In the genomic region with DNA sequence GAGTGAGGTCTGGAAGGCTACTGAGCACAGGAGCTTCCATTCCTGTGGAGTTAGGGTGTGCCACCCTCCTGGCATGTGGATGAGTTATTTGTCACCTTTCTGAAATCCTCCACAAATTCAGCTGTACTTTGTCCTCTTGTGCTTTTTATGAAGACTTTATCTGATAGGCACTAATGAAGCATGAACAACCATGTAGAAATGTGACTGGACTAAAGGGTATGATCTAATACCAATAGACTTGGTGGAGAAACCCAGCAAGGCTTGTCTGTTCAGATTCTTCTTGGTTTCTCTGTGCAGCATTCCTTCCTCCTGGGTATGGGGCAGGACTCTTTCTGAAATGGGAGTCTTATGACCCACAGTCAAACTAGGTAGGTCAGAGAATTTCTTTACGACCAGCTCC, we compare ENCODE assay signal across 2 cellular contexts.
TF ChIP-seq lines count a peak whose summit lies in the region.

No MANE protein-coding gene starts in this region.

TF ChIP-seq in HepG2, 621 proteins besides CTCF, POLR2A, EP300 and RAD21 (continued from another document):
- TF ChIP-seq ZNF543 (CRISPR knock-in tag; IDR thresholded peaks at IDR 0.05) (no peak), HNF4G (IDR thresholded peaks at IDR 0.05; ENCODE audit: borderline replicate concordance, low read depth, low read length) (no peak), HNF4G (CRISPR knock-in tag; IDR thresholded peaks at IDR 0.05; ENCODE audit: borderline replicate concordance, low read depth) (no peak), IKZF4 (CRISPR knock-in tag; IDR thresholded peaks at IDR 0.05; ENCODE audit: borderline replicate concordance, low read depth, not compliant biosample characterization) (no peak), MAFG (CRISPR knock-in tag; IDR thresholded peaks at IDR 0.05) (no peak), FOXJ3 (CRISPR knock-in tag; IDR thresholded peaks at IDR 0.05; ENCODE audit: borderline replicate concordance) (no peak), ETV6 (CRISPR knock-in tag; conservative IDR thresholded peaks at IDR 0.05) (no peak), ZNF317 (CRISPR knock-in tag; IDR thresholded peaks at IDR 0.05) (no peak), ZNF570 (CRISPR knock-in tag; IDR thresholded peaks at IDR 0.05; ENCODE audit: borderline replicate concordance) (no peak), ZSCAN21 (CRISPR knock-in tag; IDR thresholded peaks at IDR 0.05; ENCODE audit: borderline replicate concordance) (no peak), MNT (IDR thresholded peaks at IDR 0.05) (no peak), CENPX (CRISPR knock-in tag; IDR thresholded peaks at IDR 0.05) (no peak), SMARCE1 (IDR thresholded peaks at IDR 0.05; ENCODE audit: borderline replicate concordance) (no peak), CBX2 (IDR thresholded peaks at IDR 0.05; ENCODE audit: low read depth, low read length) (no peak), CBX2 (CRISPR knock-in tag; IDR thresholded peaks at IDR 0.05; ENCODE audit: low read depth) (no peak), FOXK1 (CRISPR knock-in tag; IDR thresholded peaks at IDR 0.05; ENCODE audit: borderline replicate concordance, low read depth) (no peak), KDM4B (CRISPR knock-in tag; IDR thresholded peaks at IDR 0.05) (no peak), IKZF1 (IDR thresholded peaks at IDR 0.05) (no peak)
- TF ChIP-seq, protein P1, sequence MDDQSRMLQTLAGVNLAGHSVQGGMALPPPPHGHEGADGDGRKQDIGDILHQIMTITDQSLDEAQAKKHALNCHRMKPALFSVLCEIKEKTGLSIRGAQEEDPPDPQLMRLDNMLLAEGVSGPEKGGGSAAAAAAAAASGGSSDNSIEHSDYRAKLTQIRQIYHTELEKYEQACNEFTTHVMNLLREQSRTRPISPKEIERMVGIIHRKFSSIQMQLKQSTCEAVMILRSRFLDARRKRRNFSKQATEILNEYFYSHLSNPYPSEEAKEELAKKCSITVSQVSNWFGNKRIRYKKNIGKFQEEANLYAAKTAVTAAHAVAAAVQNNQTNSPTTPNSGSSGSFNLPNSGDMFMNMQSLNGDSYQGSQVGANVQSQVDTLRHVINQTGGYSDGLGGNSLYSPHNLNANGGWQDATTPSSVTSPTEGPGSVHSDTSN (CRISPR knock-in tag; IDR thresholded peaks at IDR 0.05; ENCODE audit: borderline replicate concordance), result no peak
- TF ChIP-seq, protein P2, sequence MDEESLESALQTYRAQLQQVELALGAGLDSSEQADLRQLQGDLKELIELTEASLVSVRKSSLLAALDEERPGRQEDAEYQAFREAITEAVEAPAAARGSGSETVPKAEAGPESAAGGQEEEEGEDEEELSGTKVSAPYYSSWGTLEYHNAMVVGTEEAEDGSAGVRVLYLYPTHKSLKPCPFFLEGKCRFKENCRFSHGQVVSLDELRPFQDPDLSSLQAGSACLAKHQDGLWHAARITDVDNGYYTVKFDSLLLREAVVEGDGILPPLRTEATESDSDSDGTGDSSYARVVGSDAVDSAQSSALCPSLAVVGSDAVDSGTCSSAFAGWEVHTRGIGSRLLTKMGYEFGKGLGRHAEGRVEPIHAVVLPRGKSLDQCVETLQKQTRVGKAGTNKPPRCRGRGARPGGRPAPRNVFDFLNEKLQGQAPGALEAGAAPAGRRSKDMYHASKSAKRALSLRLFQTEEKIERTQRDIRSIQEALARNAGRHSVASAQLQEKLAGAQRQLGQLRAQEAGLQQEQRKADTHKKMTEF (CRISPR knock-in tag; IDR thresholded peaks at IDR 0.05), result no peak

TF ChIP-seq in GM12891, 5 proteins besides CTCF, POLR2A, EP300 and RAD21 (continued from another document):
- TF ChIP-seq POLR2AphosphoS5 (IDR thresholded peaks at IDR 0.05; ENCODE audit: low read depth, low read length) (no peak), TAF1 (IDR thresholded peaks at IDR 0.05; ENCODE audit: low read depth, low read length) (no peak), PAX5 (IDR thresholded peaks at IDR 0.05; ENCODE audit: insufficient read depth, low read length, severe bottlenecking) (no peak)
TF ChIP-seq in GM12891: peak in this region for 0.
